13 cellular contexts compared by ENCODE assay signal in the genomic region with DNA sequence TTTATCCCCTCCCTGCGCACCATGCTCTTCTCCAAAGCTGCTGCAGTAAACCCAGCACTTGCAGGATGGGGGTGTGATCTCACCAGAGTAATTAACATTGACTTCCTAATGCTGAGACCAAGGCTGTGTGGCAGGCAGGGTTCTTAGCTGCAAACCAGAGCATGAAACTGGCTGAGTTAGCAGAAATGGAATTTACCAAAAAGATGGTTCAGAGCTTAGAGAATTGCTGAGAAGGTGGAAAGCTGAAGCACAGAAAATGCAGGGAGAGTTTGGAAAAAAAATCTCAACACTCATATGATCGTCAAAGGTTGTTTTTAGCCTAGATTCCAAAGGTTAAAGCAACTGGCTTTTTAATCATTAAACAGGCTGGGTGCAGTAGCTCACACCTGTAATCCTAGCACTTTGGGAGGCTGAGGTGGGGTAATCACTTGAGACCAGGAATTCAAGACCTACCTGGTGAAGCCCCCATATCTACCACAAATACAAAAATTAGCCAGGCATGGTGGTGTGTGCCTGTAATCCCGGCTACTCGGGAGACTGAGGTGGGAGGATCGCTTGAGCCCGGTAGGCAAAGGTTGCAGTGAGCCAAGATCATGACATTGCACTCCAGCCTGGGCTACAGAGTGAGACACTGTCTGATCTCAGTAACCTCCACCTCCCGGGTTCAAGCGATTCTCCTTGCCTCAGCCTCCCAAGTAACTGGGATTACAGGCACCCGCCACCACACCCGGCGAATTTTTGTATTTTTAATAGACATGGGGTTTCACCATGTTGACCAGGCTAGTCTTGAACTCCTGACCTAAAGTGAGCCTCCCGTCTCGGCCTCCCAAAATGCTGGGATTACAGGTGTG. TPM values are rescaled to one million over a fixed set of nuclear protein-coding genes. Genes with fewer than 3 reads are reported as not detected.
DNase-seq lines count a peak whose midpoint lies in the region; ATAC-seq and TF ChIP-seq lines count a peak whose summit lies in the region.
"Had no signal": no experiment of that assay in that cellular context is flagged by ENCODE, and none has a peak within 500 bp of the region (broad histone marks: within the 10 kb centered on the region; RNA-seq: fewer than 3 reads in every experiment).

No MANE protein-coding gene starts in this region.

- H3K36me3 Mint-ChIP-seq in immature natural killer cell: peaks cover 22 to 36% (median 25%) of the 10 kb centered on the region in 3 donors

- H3K4me3 Mint-ChIP-seq in immature natural killer cell: no peak overlapping the region

- H3K9me3 ChIP-seq in SK-N-MC (ENCODE audit: low read depth, low read length): no peaks in the 10 kb centered on the region
- H3K9me3 ChIP-seq in BE2C: no peaks in the 10 kb centered on the region
- H3K9me3 ChIP-seq: gastrocnemius medialis had no signal

- no peak for TF ChIP-seq CTCF in BE2C (IDR thresholded peaks at IDR 0.05; ENCODE audit: low read depth, low read length)

- H3K4me1 ChIP-seq in rectal smooth muscle tissue (ENCODE audit: control insufficient read depth, insufficient read depth, low read length): no peaks in the 10 kb centered on the region
- H3K4me1 ChIP-seq in BE2C: no peaks in the 10 kb centered on the region

- H3K27ac Mint-ChIP-seq in immature natural killer cell: peak overlapping the region in 5 of 6 donors; percentile 18 to 53 (median 35)

- H3K9me3 Mint-ChIP-seq in immature natural killer cell: no peaks in the 10 kb centered on the region

- no peak for ATAC-seq in GM21619 (IDR thresholded peaks at IDR 0.05; ENCODE audit: unreplicated experiment)
- ATAC-seq: gastrocnemius medialis had no signal

- no peak overlapping the region for H3K9ac ChIP-seq in SK-N-MC (ENCODE audit: insufficient read length)
- peak overlapping the region; percentile 17 for H3K9ac ChIP-seq in rectal smooth muscle tissue (ENCODE audit: low read length)

- H3K27me3 ChIP-seq in rectal smooth muscle tissue (ENCODE audit: control insufficient read depth, insufficient read depth, low read length) (no peaks in the 10 kb centered on the region), BE2C (no peaks in the 10 kb centered on the region)
- H3K27me3 ChIP-seq: gastrocnemius medialis had no signal

- H3K27me3 Mint-ChIP-seq in immature natural killer cell (ENCODE audit: low read depth in 3 of 3): peaks cover 2 to 8% (median 6%) of the 10 kb centered on the region in 3 donors

- H3K27ac ChIP-seq in SK-N-MC (peak overlapping the region; percentile 60; the same call in 1 of the 2 replicates), rectal smooth muscle tissue (ENCODE audit: low read depth, low read length) (no peak overlapping the region)

- peaks cover 6 to 8% of the 10 kb centered on the region in 2 donors for H3K4me1 Mint-ChIP-seq in immature natural killer cell

- DNase-seq in NCI-H82 (lab: John Stamatoyannopoulos, UW) (peak; percentile 23), NCI-H82 treated with DMSO at 0.1 percent for 48 hours (lab: John Stamatoyannopoulos, UW; ENCODE audit: unreplicated experiment) (no peak), SK-N-MC (ENCODE audit: low read depth, low spot score) (no peak), immature natural killer cell (no peak), NCI-H146 (lab: John Stamatoyannopoulos, UW) (no peak), BE2C (no peak)
- DNase-seq: gastrocnemius medialis, kidney glomerular epithelial cell, NCI-H1105, NCI-H526 treated with DMSO at 0.1 percent for 48 hours, SHP77 treated with DMSO at 0.1 percent for 48 hours had no signal

- H3K4me3 ChIP-seq in SK-N-MC (no peak overlapping the region), rectal smooth muscle tissue (ENCODE audit: low read length) (no peak overlapping the region), BE2C (ENCODE audit: low read depth, low read length) (no peak overlapping the region)
- H3K4me3 ChIP-seq: gastrocnemius medialis had no signal

- H3K36me3 ChIP-seq in SK-N-MC (ENCODE audit: insufficient read depth, low read length) (peaks cover 41% of the 10 kb centered on the region), rectal smooth muscle tissue (ENCODE audit: control insufficient read depth, insufficient read depth, low read length) (peaks cover 19% of the 10 kb centered on the region), BE2C (peaks cover 48% of the 10 kb centered on the region)

RNA-seq across cellular contexts. Expression of a gene that starts 6.0 kb away (rescaled TPM):
- 10 to 100 TPM; 35.6 to 57.2 (median 46.9) TPM for polyA plus RNA-seq in immature natural killer cell
- polyA plus RNA-seq in BE2C (2012; ENCODE audit: insufficient read depth, insufficient read length, low read depth): 20.2 TPM

RNA-seq across cellular contexts. Expression of a gene that starts 48.4 kb away (rescaled TPM):
- 10 to 100 TPM; 20.3 to 34.2 (median 29.2) TPM for polyA plus RNA-seq in immature natural killer cell
- 40.1 TPM for polyA plus RNA-seq in BE2C (2012; ENCODE audit: insufficient read depth, insufficient read length, low read depth)
